ENCODE assay signal across 1 cellular context in genomic region chr19:34838753-34839431, GRCh38.
TF ChIP-seq lines count a peak whose summit lies in the region.

No MANE protein-coding gene starts in this region.

TF ChIP-seq in HepG2, 621 proteins besides CTCF, POLR2A, EP300 and RAD21 (continued from another document and continues in another):
- TF ChIP-seq ATF2 (CRISPR knock-in tag; IDR thresholded peaks at IDR 0.05): no peak
- no peak for TF ChIP-seq ZNF496 (CRISPR knock-in tag; IDR thresholded peaks at IDR 0.05; ENCODE audit: insufficient replicate concordance)
- TF ChIP-seq GABPB1 (CRISPR knock-in tag; IDR thresholded peaks at IDR 0.05): peak; percentile 55; the same call in 1 of the 2 replicates
- TF ChIP-seq HOMEZ (CRISPR knock-in tag; IDR thresholded peaks at IDR 0.05; ENCODE audit: low read depth): 0 out of 2 replicates have a peak, but pooled peaks have one; percentile 20
- TF ChIP-seq ZBTB7B (CRISPR knock-in tag; IDR thresholded peaks at IDR 0.05): no peak; the same call in 1 of the 2 replicates
- TF ChIP-seq IRF9 (CRISPR knock-in tag; IDR thresholded peaks at IDR 0.05; ENCODE audit: borderline replicate concordance): no peak
- no peak for TF ChIP-seq HMG20B (CRISPR knock-in tag; conservative IDR thresholded peaks at IDR 0.05)
- peak; percentile 86 for TF ChIP-seq ZNF687 (CRISPR knock-in tag; IDR thresholded peaks at IDR 0.05)
- no peak for TF ChIP-seq JARID2 (CRISPR knock-in tag; IDR thresholded peaks at IDR 0.05; ENCODE audit: insufficient replicate concordance)
- TF ChIP-seq POLR2AphosphoS2 (IDR thresholded peaks at IDR 0.05; ENCODE audit: low read depth, low read length): no peak
- no peak for TF ChIP-seq FOSL2 (CRISPR knock-in tag; IDR thresholded peaks at IDR 0.05)
- peak; percentile 67 for TF ChIP-seq ZNF883 (CRISPR knock-in tag; IDR thresholded peaks at IDR 0.05; ENCODE audit: not compliant biosample characterization)
- 0 out of 2 replicates have a peak, but pooled peaks have one; percentile 9 for TF ChIP-seq ELF3 (CRISPR knock-in tag; IDR thresholded peaks at IDR 0.05)
- peak; percentile 89 for TF ChIP-seq HNF4A (CRISPR knock-in tag; IDR thresholded peaks at IDR 0.05)
- TF ChIP-seq HDAC6 (IDR thresholded peaks at IDR 0.05; ENCODE audit: low read depth, low read length): no peak
- TF ChIP-seq ZNF446 (CRISPR knock-in tag; IDR thresholded peaks at IDR 0.05): no peak
- no peak for TF ChIP-seq HMGA1 (CRISPR knock-in tag; conservative IDR thresholded peaks at IDR 0.05)
- TF ChIP-seq GLMP (CRISPR knock-in tag; IDR thresholded peaks at IDR 0.05; ENCODE audit: borderline replicate concordance): no peak
- no peak for TF ChIP-seq JUNB (CRISPR knock-in tag; IDR thresholded peaks at IDR 0.05; ENCODE audit: borderline replicate concordance)
- no peak for TF ChIP-seq SYNCRIP (IDR thresholded peaks at IDR 0.05; ENCODE audit: insufficient read depth, low read depth, low read length)
- TF ChIP-seq ZNF3 (CRISPR knock-in tag; IDR thresholded peaks at IDR 0.05): no peak
- TF ChIP-seq HOXA9 (CRISPR knock-in tag; IDR thresholded peaks at IDR 0.05; ENCODE audit: borderline replicate concordance): 0 out of 2 replicates have a peak, but pooled peaks have one; percentile 46
- TF ChIP-seq ARNT (IDR thresholded peaks at IDR 0.05): no peak
- TF ChIP-seq ZNF576 (CRISPR knock-in tag; IDR thresholded peaks at IDR 0.05): no peak
- peak; percentile 61 for TF ChIP-seq NR2C2 (CRISPR knock-in tag; IDR thresholded peaks at IDR 0.05; ENCODE audit: borderline replicate concordance)
- no peak for TF ChIP-seq HNRNPK (IDR thresholded peaks at IDR 0.05; ENCODE audit: low read depth, low read length, poor library complexity, severe bottlenecking)
- no peak for TF ChIP-seq HNRNPUL1 (IDR thresholded peaks at IDR 0.05; ENCODE audit: low read depth, low read length)
- TF ChIP-seq POGK (CRISPR knock-in tag; conservative IDR thresholded peaks at IDR 0.05): no peak; the same call in 1 of the 2 replicates
- TF ChIP-seq IRF2 (CRISPR knock-in tag; IDR thresholded peaks at IDR 0.05): no peak
- no peak for TF ChIP-seq ZMYM4 (CRISPR knock-in tag; IDR thresholded peaks at IDR 0.05)
- TF ChIP-seq ZNF546 (CRISPR knock-in tag; conservative IDR thresholded peaks at IDR 0.05): no peak
- no peak for TF ChIP-seq RXRB (CRISPR knock-in tag; IDR thresholded peaks at IDR 0.05; ENCODE audit: borderline replicate concordance)
- TF ChIP-seq ZNF616 (CRISPR knock-in tag; IDR thresholded peaks at IDR 0.05; ENCODE audit: low read depth): no peak
- peak; percentile 70; the same call in 1 of the 2 replicates for TF ChIP-seq ZBTB33 (CRISPR knock-in tag; IDR thresholded peaks at IDR 0.05)
- no peak for TF ChIP-seq ZNF331 (CRISPR knock-in tag; IDR thresholded peaks at IDR 0.05)
- peak; percentile 37 to 46; a peak in 2 of 4 replicates for TF ChIP-seq HMGXB4 (CRISPR knock-in tag; IDR thresholded peaks at IDR 0.05; ENCODE audit: borderline replicate concordance in 1 of 2, low read depth in 1 of 2)
- TF ChIP-seq ELK4 (CRISPR knock-in tag; IDR thresholded peaks at IDR 0.05; ENCODE audit: borderline replicate concordance): no peak
- TF ChIP-seq ZMYM2 (CRISPR knock-in tag; IDR thresholded peaks at IDR 0.05): 0 out of 2 replicates have a peak, but pooled peaks have one; percentile 45
- TF ChIP-seq E2F5 (CRISPR knock-in tag; conservative IDR thresholded peaks at IDR 0.05): no peak
- TF ChIP-seq ZNF24 (IDR thresholded peaks at IDR 0.05): no peak
- TF ChIP-seq DZIP1 (CRISPR knock-in tag; IDR thresholded peaks at IDR 0.05): no peak
